12 cellular contexts compared by ENCODE assay signal in genomic region chr17:969767-970387, GRCh38. TPM values are rescaled to one million over a fixed set of nuclear protein-coding genes. Genes with fewer than 3 reads are reported as not detected.
DNase-seq lines count a peak whose midpoint lies in the region; FAIRE-seq and TF ChIP-seq lines count a peak whose summit lies in the region.
"Had no signal": no experiment of that assay in that cellular context is flagged by ENCODE, and none has a peak within 500 bp of the region (broad histone marks: within the 10 kb centered on the region; RNA-seq: fewer than 3 reads in every experiment).

No MANE protein-coding gene starts in this region.

- dilution Hi-C loops in keratinocyte (cut with MboI; ENCODE audit: extremely low pct_ligation_motif_present, low sequenced_read_pairs) = no loop called here

- H3K27me3 Mint-ChIP-seq in activated T-helper 2 cell treated with anti-CD3 and anti-CD28 coated beads, Interferon-gamma antibody, Interleukin-2, Interleukin-4, amounts not matched to agents 10 μg/mL and 5 μg/mL and 100 μg/mL, durations not matched to agents 14 hours and 24 hours and 36 hours (ENCODE audit: low read depth) = peaks cover 13% of the 10 kb centered on the region
- peaks cover 21% of the 10 kb centered on the region for H3K27me3 Mint-ChIP-seq in activated naive CD4-positive, alpha-beta T cell treated with anti-CD3 and anti-CD28 coated beads for 36 hours (ENCODE audit: low read depth)

- CTCF ChIA-PET in activated naive CD4-positive, alpha-beta T cell treated with anti-CD3 and anti-CD28 coated beads for 36 hours (lab: Charles Lee) = interaction anchor here (0.6 kb wide), 1 partner anchor 590 kb away, joined by 6 read pairs; no protein-coding TSS in a partner anchor

- intact Hi-C loops in activated T-helper 2 cell treated with anti-CD3 and anti-CD28 coated beads, Interferon-gamma antibody, Interleukin-2, Interleukin-4, amounts not matched to agents 10 μg/mL and 5 μg/mL and 100 μg/mL, durations not matched to agents 14 hours and 24 hours and 36 hours (cut with micrococcal nuclease) = no loop called here
- intact Hi-C loops in cardiac septum (cut with DNase I) = loop anchor here (10.0 kb wide), 1 partner anchor 55 kb away; no protein-coding TSS in a partner anchor
- intact Hi-C loops in activated naive CD4-positive, alpha-beta T cell treated with anti-CD3 and anti-CD28 coated beads for 36 hours (cut with micrococcal nuclease) = no loop called here

- H3K9me3 ChIP-seq in keratinocyte (ENCODE audit: control insufficient read depth, low read depth, low read length) (no peaks in the 10 kb centered on the region), stomach smooth muscle (ENCODE audit: control insufficient read depth in 2 of 2, low read length in 2 of 2) (no peaks in the 10 kb centered on the region), Karpas-422 (ENCODE audit: low read length) (no peaks in the 10 kb centered on the region)

- H3K27me3 ChIP-seq in keratinocyte (ENCODE audit: control insufficient read depth, extremely low read depth, insufficient read depth, low read length) (no peaks in the 10 kb centered on the region), stomach smooth muscle (ENCODE audit: control insufficient read depth in 1 of 2, insufficient read depth in 2 of 2, low read length in 2 of 2) (no peaks in the 10 kb centered on the region), Karpas-422 (ENCODE audit: low read length) (no peaks in the 10 kb centered on the region)

- H2AFZ ChIP-seq in keratinocyte (ENCODE audit: control insufficient read depth, low read length) = no peak overlapping the region
- H2AFZ ChIP-seq in Karpas-422 (ENCODE audit: low read length) = no peak overlapping the region

- H3K27ac ChIP-seq in keratinocyte (ENCODE audit: control insufficient read depth, insufficient read depth, low read length) (peak overlapping the region; percentile 13), stomach smooth muscle (ENCODE audit: low read length) (peak overlapping the region; percentile 77), Karpas-422 (ENCODE audit: low read length) (no peak overlapping the region)
- H3K27ac ChIP-seq: VCaP had no signal

- H3K9me1 ChIP-seq in keratinocyte (ENCODE audit: control insufficient read depth, extremely low read depth, insufficient read depth, low read length) = peaks cover 2% of the 10 kb centered on the region

- no peaks in the 10 kb centered on the region for H3K4me1 Mint-ChIP-seq in activated T-helper 2 cell treated with anti-CD3 and anti-CD28 coated beads, Interferon-gamma antibody, Interleukin-2, Interleukin-4, amounts not matched to agents 10 μg/mL and 5 μg/mL and 100 μg/mL, durations not matched to agents 14 hours and 24 hours and 36 hours (ENCODE audit: low read depth)
- H3K4me1 Mint-ChIP-seq in activated naive CD4-positive, alpha-beta T cell treated with anti-CD3 and anti-CD28 coated beads for 36 hours (ENCODE audit: low read depth) = no peaks in the 10 kb centered on the region

- H3K36me3 Mint-ChIP-seq in activated T-helper 2 cell treated with anti-CD3 and anti-CD28 coated beads, Interferon-gamma antibody, Interleukin-2, Interleukin-4, amounts not matched to agents 10 μg/mL and 5 μg/mL and 100 μg/mL, durations not matched to agents 14 hours and 24 hours and 36 hours (ENCODE audit: low read depth) = no peaks in the 10 kb centered on the region
- no peaks in the 10 kb centered on the region for H3K36me3 Mint-ChIP-seq in activated naive CD4-positive, alpha-beta T cell treated with anti-CD3 and anti-CD28 coated beads for 36 hours (ENCODE audit: low read depth)

- H3K79me2 ChIP-seq in keratinocyte (ENCODE audit: control insufficient read depth, insufficient read depth, low read length) (peaks cover 87% of the 10 kb centered on the region), Karpas-422 (ENCODE audit: low read length) (no peaks in the 10 kb centered on the region)

- H3K4me3 Mint-ChIP-seq in activated T-helper 2 cell treated with anti-CD3 and anti-CD28 coated beads, Interferon-gamma antibody, Interleukin-2, Interleukin-4, amounts not matched to agents 10 μg/mL and 5 μg/mL and 100 μg/mL, durations not matched to agents 14 hours and 24 hours and 36 hours (ENCODE audit: low read depth) = peak overlapping the region; percentile 1
- H3K4me3 Mint-ChIP-seq in activated naive CD4-positive, alpha-beta T cell treated with anti-CD3 and anti-CD28 coated beads for 36 hours = no peak overlapping the region

- H3K4me3 ChIP-seq in keratinocyte (ENCODE audit: control insufficient read depth in 2 of 3, extremely low read depth in 1 of 3, insufficient read depth in 2 of 3, low read depth in 1 of 3, low read length in 3 of 3) = no peak overlapping the region
- H3K4me3 ChIP-seq in stomach smooth muscle (ENCODE audit: low read length in 2 of 2) = peak overlapping the region; percentile 73 to 80
- H3K4me3 ChIP-seq in Karpas-422 (ENCODE audit: low read length) = no peak overlapping the region
- H3K4me3 ChIP-seq: GM12878, skin epidermis had no signal

- H3K36me3 ChIP-seq in keratinocyte (ENCODE audit: control insufficient read depth in 2 of 2, extremely low read depth in 1 of 2, insufficient read depth in 2 of 2, low read length in 2 of 2) (peaks cover 9 to 11% of the 10 kb centered on the region in 2 experiments), stomach smooth muscle (ENCODE audit: control insufficient read depth in 2 of 2, insufficient read depth in 2 of 2, low read length in 2 of 2) (no peaks in the 10 kb centered on the region), Karpas-422 (ENCODE audit: insufficient read depth, low read length) (no peaks in the 10 kb centered on the region)

- H3K9me3 Mint-ChIP-seq in activated T-helper 2 cell treated with anti-CD3 and anti-CD28 coated beads, Interferon-gamma antibody, Interleukin-2, Interleukin-4, amounts not matched to agents 10 μg/mL and 5 μg/mL and 100 μg/mL, durations not matched to agents 14 hours and 24 hours and 36 hours = no peaks in the 10 kb centered on the region
- H3K9me3 Mint-ChIP-seq in activated naive CD4-positive, alpha-beta T cell treated with anti-CD3 and anti-CD28 coated beads for 36 hours = no peaks in the 10 kb centered on the region

- TF ChIP-seq CTCF in keratinocyte (optimal IDR thresholded peaks at IDR 0.05 in 1 of 3, IDR thresholded peaks at IDR 0.05 in 1 of 3, conservative IDR thresholded peaks at IDR 0.05 in 1 of 3; ENCODE audit: extremely low read depth in 1 of 3, insufficient read depth in 2 of 3, low read length in 3 of 3) = no peak

- H3K9ac ChIP-seq in keratinocyte (ENCODE audit: control insufficient read depth, extremely low read depth, insufficient read depth, low read length) (no peak overlapping the region), stomach smooth muscle (ENCODE audit: low read length in 2 of 2) (peak overlapping the region; percentile 70 to 82), Karpas-422 (ENCODE audit: low read length) (no peak overlapping the region)

- H3K4me2 ChIP-seq in keratinocyte (ENCODE audit: control insufficient read depth, extremely low read depth, insufficient read depth, low read depth, low read length) (no peak overlapping the region), Karpas-422 (ENCODE audit: low read depth, low read length, poor library complexity, severe bottlenecking) (no peak overlapping the region)

- DNase-seq in NCI-H1436 (lab: John Stamatoyannopoulos, UW) (peak; percentile 49), NCI-H1436 treated with DMSO at 0.1 percent for 48 hours (lab: John Stamatoyannopoulos, UW) (no peak), keratinocyte (ENCODE audit: low read depth, low spot score) (no peak), cardiac septum (ENCODE audit: low spot score) (no peak), Karpas-422 (no peak)
- no peak for DNase-seq in activated T-helper 2 cell treated with anti-CD3 and anti-CD28 coated beads, Interferon-gamma antibody, Interleukin-2, Interleukin-4, amounts not matched to agents 10 μg/mL and 5 μg/mL and 100 μg/mL, durations not matched to agents 14 hours and 24 hours and 36 hours (ENCODE audit: low spot score)
- no peak for DNase-seq in activated naive CD4-positive, alpha-beta T cell treated with anti-CD3 and anti-CD28 coated beads for 36 hours
- DNase-seq: NCI-H774 had no signal

- H3K4me1 ChIP-seq in keratinocyte (ENCODE audit: control insufficient read depth, extremely low read depth, insufficient read depth, low read length) (peaks cover 26% of the 10 kb centered on the region), stomach smooth muscle (ENCODE audit: control insufficient read depth, insufficient read depth, low read length) (peaks cover 39% of the 10 kb centered on the region), Karpas-422 (ENCODE audit: low read length) (no peaks in the 10 kb centered on the region)

- H3K9me2 ChIP-seq in Karpas-422 (replicated peaks; ENCODE audit: insufficient read depth, low read length) = no peaks in the 10 kb centered on the region

- no peak overlapping the region for H3K27ac Mint-ChIP-seq in activated T-helper 2 cell treated with anti-CD3 and anti-CD28 coated beads, Interferon-gamma antibody, Interleukin-2, Interleukin-4, amounts not matched to agents 10 μg/mL and 5 μg/mL and 100 μg/mL, durations not matched to agents 14 hours and 24 hours and 36 hours
- no peak overlapping the region for H3K27ac Mint-ChIP-seq in activated naive CD4-positive, alpha-beta T cell treated with anti-CD3 and anti-CD28 coated beads for 36 hours

- no peak for FAIRE-seq in keratinocyte (lab: Jason Lieb, UNC)
- FAIRE-seq: GM12878 had no signal

- H4K20me1 ChIP-seq in keratinocyte (ENCODE audit: control insufficient read depth, extremely low read depth, insufficient read depth, low read length) (peaks cover 8% of the 10 kb centered on the region), Karpas-422 (ENCODE audit: insufficient read depth, low read depth, low read length) (no peaks in the 10 kb centered on the region)

RNA-seq across cellular contexts. Expression of gene NXN, which starts 9.7 kb away (rescaled TPM):
- total RNA-seq in activated T-helper 2 cell treated with anti-CD3 and anti-CD28 coated beads, Interferon-gamma antibody, Interleukin-2, Interleukin-4, amounts not matched to agents 10 μg/mL and 5 μg/mL and 100 μg/mL, durations not matched to agents 14 hours and 24 hours and 36 hours = 0.43 and 0.48 TPM in 2 replicates
- polyA plus RNA-seq in keratinocyte = 90.4 to 99.3 TPM (median 94.4 TPM) in 3 replicates
- polyA plus RNA-seq in keratinocyte (2011; ENCODE audit: low read depth) = 28.0 TPM
- 105 and 138 TPM in 2 replicates for polyA plus RNA-seq in keratinocyte (2011; cell fraction: cytosol; rRNA removed)
- 102 and 138 TPM in 2 replicates for polyA plus RNA-seq in keratinocyte (2011; cell fraction: nucleus; rRNA removed)
- 68.0 and 95.5 TPM in 2 replicates for polyA plus RNA-seq in keratinocyte (2012; ENCODE audit: low replicate concordance)
- polyA minus RNA-seq in keratinocyte = 119 to 243 TPM (median 131 TPM) in 3 replicates
- 140 TPM for polyA minus RNA-seq in keratinocyte (2011; cell fraction: cytosol; rRNA and poly(A)+ RNA removed)
- 67.5 and 81.9 TPM in 2 replicates for polyA minus RNA-seq in keratinocyte (2011; cell fraction: nucleus; rRNA and poly(A)+ RNA removed)
- total RNA-seq in cardiac septum = 14.3 TPM
- total RNA-seq in Karpas-422 (2014; rRNA removed; shearing (Covaris generic); ENCODE audit: low replicate concordance) = 1.1 TPM in 1 of 2 replicates, not detected in the other
- total RNA-seq in activated naive CD4-positive, alpha-beta T cell treated with anti-CD3 and anti-CD28 coated beads for 36 hours = under 1 TPM; 0.20 to 0.33 TPM

RNA-seq across cellular contexts. Expression of gene TIMM22, which starts 27.1 kb away (rescaled TPM):
- 13.6 and 15.0 TPM in 2 replicates for total RNA-seq in activated T-helper 2 cell treated with anti-CD3 and anti-CD28 coated beads, Interferon-gamma antibody, Interleukin-2, Interleukin-4, amounts not matched to agents 10 μg/mL and 5 μg/mL and 100 μg/mL, durations not matched to agents 14 hours and 24 hours and 36 hours
- polyA plus RNA-seq in keratinocyte = 11.1 to 24.8 TPM (median 14.4 TPM) in 3 replicates
- polyA plus RNA-seq in keratinocyte (2011; ENCODE audit: low read depth) = 2.8 TPM
- polyA plus RNA-seq in keratinocyte (2011; cell fraction: cytosol; rRNA removed) = 18.1 and 19.0 TPM in 2 replicates
- polyA plus RNA-seq in keratinocyte (2011; cell fraction: nucleus; rRNA removed) = 12.1 and 12.4 TPM in 2 replicates
- polyA plus RNA-seq in keratinocyte (2012; ENCODE audit: low replicate concordance) = 11.7 and 20.2 TPM in 2 replicates
- 12.1 to 16.9 TPM (median 15.9 TPM) in 3 replicates for polyA minus RNA-seq in keratinocyte
- 12.3 TPM for polyA minus RNA-seq in keratinocyte (2011; cell fraction: cytosol; rRNA and poly(A)+ RNA removed)
- polyA minus RNA-seq in keratinocyte (2011; cell fraction: nucleus; rRNA and poly(A)+ RNA removed) = 5.0 and 8.1 TPM in 2 replicates
- 17.8 TPM for total RNA-seq in cardiac septum
- total RNA-seq in Karpas-422 (2014; rRNA removed; shearing (Covaris generic); ENCODE audit: low replicate concordance) = 4.7 and 7.2 TPM in 2 replicates
- 1 to 10 TPM; 7.3 to 7.4 TPM for total RNA-seq in activated naive CD4-positive, alpha-beta T cell treated with anti-CD3 and anti-CD28 coated beads for 36 hours

Comparison
In these comparisons a context has a peak if more than half of its experiments do, and no peak if none do; other contexts are left out.
1. H3K4me3 ChIP-seq: peak in stomach smooth muscle (2 of 2); none in keratinocyte (0 of 3) and Karpas-422 (single experiment).
2. H3K9ac ChIP-seq: peak in stomach smooth muscle (2 of 2); none in keratinocyte (single experiment) and Karpas-422 (single experiment).